ENCODE assay signal across 2 cellular contexts in the genomic region with DNA sequence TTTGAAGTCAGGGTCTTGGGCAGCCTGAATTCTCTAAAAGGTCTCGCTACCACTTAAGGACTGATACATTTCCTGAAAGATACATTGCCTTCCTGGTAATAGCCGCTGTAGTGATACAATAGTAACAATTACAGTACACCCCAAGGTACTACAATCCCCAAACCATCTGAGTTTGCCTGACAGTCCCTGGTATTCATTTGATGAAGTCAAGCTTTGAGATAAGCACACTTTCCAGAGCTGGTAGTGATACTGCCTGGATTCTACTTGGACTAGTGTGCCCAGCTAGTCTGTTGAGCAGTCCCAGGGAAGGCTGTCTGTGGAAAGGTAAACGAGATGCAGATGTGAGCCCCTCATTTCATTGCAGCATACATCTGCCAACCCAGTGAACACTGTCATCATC.
TF ChIP-seq lines count a peak whose summit lies in the region.

No MANE protein-coding gene starts in this region.

TF ChIP-seq in IMR-90, 13 proteins besides CTCF, POLR2A, EP300 and RAD21:
- TF ChIP-seq CHD1 (IDR thresholded peaks at IDR 0.05; ENCODE audit: low read depth, low read length) (no peak), BHLHE40 (IDR thresholded peaks at IDR 0.05; ENCODE audit: low read depth, low read length) (no peak), SMC3 (IDR thresholded peaks at IDR 0.05; ENCODE audit: low read depth, low read length) (no peak), MAZ (IDR thresholded peaks at IDR 0.05; ENCODE audit: borderline replicate concordance, low read depth, low read length) (no peak), RCOR1 (IDR thresholded peaks at IDR 0.05; ENCODE audit: insufficient replicate concordance, low read length) (no peak), MAFK (IDR thresholded peaks at IDR 0.05; ENCODE audit: low read depth, low read length) (no peak), MXI1 (IDR thresholded peaks at IDR 0.05; ENCODE audit: borderline replicate concordance, low read depth, low read length) (no peak), CEBPB (IDR thresholded peaks at IDR 0.05; ENCODE audit: low read depth, low read length) (no peak), FOS (IDR thresholded peaks at IDR 0.05; ENCODE audit: low read depth, low read length) (no peak), NFE2L2 (IDR thresholded peaks at IDR 0.05; ENCODE audit: low read depth, low read length) (no peak), RFX5 (IDR thresholded peaks at IDR 0.05; ENCODE audit: low read depth, low read length) (no peak)
- TF ChIP-seq, protein P1, sequence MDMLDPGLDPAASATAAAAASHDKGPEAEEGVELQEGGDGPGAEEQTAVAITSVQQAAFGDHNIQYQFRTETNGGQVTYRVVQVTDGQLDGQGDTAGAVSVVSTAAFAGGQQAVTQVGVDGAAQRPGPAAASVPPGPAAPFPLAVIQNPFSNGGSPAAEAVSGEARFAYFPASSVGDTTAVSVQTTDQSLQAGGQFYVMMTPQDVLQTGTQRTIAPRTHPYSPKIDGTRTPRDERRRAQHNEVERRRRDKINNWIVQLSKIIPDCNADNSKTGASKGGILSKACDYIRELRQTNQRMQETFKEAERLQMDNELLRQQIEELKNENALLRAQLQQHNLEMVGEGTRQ (IDR thresholded peaks at IDR 0.05; ENCODE audit: low read depth, low read length): no peak
- TF ChIP-seq, protein P2, sequence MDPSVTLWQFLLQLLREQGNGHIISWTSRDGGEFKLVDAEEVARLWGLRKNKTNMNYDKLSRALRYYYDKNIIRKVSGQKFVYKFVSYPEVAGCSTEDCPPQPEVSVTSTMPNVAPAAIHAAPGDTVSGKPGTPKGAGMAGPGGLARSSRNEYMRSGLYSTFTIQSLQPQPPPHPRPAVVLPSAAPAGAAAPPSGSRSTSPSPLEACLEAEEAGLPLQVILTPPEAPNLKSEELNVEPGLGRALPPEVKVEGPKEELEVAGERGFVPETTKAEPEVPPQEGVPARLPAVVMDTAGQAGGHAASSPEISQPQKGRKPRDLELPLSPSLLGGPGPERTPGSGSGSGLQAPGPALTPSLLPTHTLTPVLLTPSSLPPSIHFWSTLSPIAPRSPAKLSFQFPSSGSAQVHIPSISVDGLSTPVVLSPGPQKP (IDR thresholded peaks at IDR 0.05; ENCODE audit: borderline replicate concordance, low read depth, low read length): no peak

TF ChIP-seq in HepG2, 621 proteins besides CTCF, POLR2A, EP300 and RAD21 (continues in another document):
- TF ChIP-seq NFYB (CRISPR knock-in tag; IDR thresholded peaks at IDR 0.05) (no peak), POLR2G (IDR thresholded peaks at IDR 0.05; ENCODE audit: low read depth, low read length) (no peak), GATAD1 (CRISPR knock-in tag; IDR thresholded peaks at IDR 0.05) (no peak), ARID2 (CRISPR knock-in tag; IDR thresholded peaks at IDR 0.05; ENCODE audit: borderline replicate concordance) (no peak), FOXA3 (CRISPR knock-in tag; IDR thresholded peaks at IDR 0.05) (no peak), LCORL (IDR thresholded peaks at IDR 0.05) (no peak), LCORL (CRISPR knock-in tag; IDR thresholded peaks at IDR 0.05) (no peak)
- TF ChIP-seq, protein P3, sequence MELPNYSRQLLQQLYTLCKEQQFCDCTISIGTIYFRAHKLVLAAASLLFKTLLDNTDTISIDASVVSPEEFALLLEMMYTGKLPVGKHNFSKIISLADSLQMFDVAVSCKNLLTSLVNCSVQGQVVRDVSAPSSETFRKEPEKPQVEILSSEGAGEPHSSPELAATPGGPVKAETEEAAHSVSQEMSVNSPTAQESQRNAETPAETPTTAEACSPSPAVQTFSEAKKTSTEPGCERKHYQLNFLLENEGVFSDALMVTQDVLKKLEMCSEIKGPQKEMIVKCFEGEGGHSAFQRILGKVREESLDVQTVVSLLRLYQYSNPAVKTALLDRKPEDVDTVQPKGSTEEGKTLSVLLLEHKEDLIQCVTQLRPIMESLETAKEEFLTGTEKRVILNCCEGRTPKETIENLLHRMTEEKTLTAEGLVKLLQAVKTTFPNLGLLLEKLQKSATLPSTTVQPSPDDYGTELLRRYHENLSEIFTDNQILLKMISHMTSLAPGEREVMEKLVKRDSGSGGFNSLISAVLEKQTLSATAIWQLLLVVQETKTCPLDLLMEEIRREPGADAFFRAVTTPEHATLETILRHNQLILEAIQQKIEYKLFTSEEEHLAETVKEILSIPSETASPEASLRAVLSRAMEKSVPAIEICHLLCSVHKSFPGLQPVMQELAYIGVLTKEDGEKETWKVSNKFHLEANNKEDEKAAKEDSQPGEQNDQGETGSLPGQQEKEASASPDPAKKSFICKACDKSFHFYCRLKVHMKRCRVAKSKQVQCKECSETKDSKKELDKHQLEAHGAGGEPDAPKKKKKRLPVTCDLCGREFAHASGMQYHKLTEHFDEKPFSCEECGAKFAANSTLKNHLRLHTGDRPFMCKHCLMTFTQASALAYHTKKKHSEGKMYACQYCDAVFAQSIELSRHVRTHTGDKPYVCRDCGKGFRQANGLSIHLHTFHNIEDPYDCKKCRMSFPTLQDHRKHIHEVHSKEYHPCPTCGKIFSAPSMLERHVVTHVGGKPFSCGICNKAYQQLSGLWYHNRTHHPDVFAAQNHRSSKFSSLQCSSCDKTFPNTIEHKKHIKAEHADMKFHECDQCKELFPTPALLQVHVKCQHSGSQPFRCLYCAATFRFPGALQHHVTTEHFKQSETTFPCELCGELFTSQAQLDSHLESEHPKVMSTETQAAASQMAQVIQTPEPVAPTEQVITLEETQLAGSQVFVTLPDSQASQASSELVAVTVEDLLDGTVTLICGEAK (IDR thresholded peaks at IDR 0.05): no peak
- TF ChIP-seq, protein P3 (CRISPR knock-in tag; IDR thresholded peaks at IDR 0.05): no peak
- TF ChIP-seq, protein P4, sequence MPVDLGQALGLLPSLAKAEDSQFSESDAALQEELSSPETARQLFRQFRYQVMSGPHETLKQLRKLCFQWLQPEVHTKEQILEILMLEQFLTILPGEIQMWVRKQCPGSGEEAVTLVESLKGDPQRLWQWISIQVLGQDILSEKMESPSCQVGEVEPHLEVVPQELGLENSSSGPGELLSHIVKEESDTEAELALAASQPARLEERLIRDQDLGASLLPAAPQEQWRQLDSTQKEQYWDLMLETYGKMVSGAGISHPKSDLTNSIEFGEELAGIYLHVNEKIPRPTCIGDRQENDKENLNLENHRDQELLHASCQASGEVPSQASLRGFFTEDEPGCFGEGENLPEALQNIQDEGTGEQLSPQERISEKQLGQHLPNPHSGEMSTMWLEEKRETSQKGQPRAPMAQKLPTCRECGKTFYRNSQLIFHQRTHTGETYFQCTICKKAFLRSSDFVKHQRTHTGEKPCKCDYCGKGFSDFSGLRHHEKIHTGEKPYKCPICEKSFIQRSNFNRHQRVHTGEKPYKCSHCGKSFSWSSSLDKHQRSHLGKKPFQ (CRISPR knock-in tag; IDR thresholded peaks at IDR 0.05; ENCODE audit: insufficient replicate concordance): no peak
- TF ChIP-seq, protein P5, sequence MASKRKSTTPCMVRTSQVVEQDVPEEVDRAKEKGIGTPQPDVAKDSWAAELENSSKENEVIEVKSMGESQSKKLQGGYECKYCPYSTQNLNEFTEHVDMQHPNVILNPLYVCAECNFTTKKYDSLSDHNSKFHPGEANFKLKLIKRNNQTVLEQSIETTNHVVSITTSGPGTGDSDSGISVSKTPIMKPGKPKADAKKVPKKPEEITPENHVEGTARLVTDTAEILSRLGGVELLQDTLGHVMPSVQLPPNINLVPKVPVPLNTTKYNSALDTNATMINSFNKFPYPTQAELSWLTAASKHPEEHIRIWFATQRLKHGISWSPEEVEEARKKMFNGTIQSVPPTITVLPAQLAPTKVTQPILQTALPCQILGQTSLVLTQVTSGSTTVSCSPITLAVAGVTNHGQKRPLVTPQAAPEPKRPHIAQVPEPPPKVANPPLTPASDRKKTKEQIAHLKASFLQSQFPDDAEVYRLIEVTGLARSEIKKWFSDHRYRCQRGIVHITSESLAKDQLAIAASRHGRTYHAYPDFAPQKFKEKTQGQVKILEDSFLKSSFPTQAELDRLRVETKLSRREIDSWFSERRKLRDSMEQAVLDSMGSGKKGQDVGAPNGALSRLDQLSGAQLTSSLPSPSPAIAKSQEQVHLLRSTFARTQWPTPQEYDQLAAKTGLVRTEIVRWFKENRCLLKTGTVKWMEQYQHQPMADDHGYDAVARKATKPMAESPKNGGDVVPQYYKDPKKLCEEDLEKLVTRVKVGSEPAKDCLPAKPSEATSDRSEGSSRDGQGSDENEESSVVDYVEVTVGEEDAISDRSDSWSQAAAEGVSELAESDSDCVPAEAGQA (IDR thresholded peaks at IDR 0.05; ENCODE audit: low read depth): no peak
- TF ChIP-seq, protein P5 (CRISPR knock-in tag; IDR thresholded peaks at IDR 0.05; ENCODE audit: borderline replicate concordance): no peak
- TF ChIP-seq, protein P6, sequence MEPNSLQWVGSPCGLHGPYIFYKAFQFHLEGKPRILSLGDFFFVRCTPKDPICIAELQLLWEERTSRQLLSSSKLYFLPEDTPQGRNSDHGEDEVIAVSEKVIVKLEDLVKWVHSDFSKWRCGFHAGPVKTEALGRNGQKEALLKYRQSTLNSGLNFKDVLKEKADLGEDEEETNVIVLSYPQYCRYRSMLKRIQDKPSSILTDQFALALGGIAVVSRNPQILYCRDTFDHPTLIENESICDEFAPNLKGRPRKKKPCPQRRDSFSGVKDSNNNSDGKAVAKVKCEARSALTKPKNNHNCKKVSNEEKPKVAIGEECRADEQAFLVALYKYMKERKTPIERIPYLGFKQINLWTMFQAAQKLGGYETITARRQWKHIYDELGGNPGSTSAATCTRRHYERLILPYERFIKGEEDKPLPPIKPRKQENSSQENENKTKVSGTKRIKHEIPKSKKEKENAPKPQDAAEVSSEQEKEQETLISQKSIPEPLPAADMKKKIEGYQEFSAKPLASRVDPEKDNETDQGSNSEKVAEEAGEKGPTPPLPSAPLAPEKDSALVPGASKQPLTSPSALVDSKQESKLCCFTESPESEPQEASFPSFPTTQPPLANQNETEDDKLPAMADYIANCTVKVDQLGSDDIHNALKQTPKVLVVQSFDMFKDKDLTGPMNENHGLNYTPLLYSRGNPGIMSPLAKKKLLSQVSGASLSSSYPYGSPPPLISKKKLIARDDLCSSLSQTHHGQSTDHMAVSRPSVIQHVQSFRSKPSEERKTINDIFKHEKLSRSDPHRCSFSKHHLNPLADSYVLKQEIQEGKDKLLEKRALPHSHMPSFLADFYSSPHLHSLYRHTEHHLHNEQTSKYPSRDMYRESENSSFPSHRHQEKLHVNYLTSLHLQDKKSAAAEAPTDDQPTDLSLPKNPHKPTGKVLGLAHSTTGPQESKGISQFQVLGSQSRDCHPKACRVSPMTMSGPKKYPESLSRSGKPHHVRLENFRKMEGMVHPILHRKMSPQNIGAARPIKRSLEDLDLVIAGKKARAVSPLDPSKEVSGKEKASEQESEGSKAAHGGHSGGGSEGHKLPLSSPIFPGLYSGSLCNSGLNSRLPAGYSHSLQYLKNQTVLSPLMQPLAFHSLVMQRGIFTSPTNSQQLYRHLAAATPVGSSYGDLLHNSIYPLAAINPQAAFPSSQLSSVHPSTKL (CRISPR knock-in tag; IDR thresholded peaks at IDR 0.05): no peak
